Comparison of ENCODE assay signal across 33 cellular contexts in genomic region chr9:87704342-87704741, GRCh38.
"Had no signal": no experiment of that assay in that cellular context is flagged by ENCODE, and none has a peak within 500 bp of the region (broad histone marks: within the 10 kb centered on the region; RNA-seq: fewer than 3 reads in every experiment).

No MANE protein-coding gene starts in this region.

- H3K27ac Mint-ChIP-seq: activated naive CD4-positive, alpha-beta T cell treated with anti-CD3 and anti-CD28 coated beads for 36 hours; activated naive CD8-positive, alpha-beta T cell treated with anti-CD3 and anti-CD28 coated beads for 36 hours; activated T-helper 1 cell treated with anti-CD3 and anti-CD28 coated beads, Interleukin-12 subunit alpha, Interleukin-12 subunit beta, Interleukin-2, Interleukin-4 antibody, amounts not matched to agents 30 ng/mL and 10 ng/mL and 1 ng/mL, durations not matched to agents 14 hours and 24 hours and 36 hours; immature natural killer cell; stimulated activated memory B cell treated with anti-CD40 and anti-IgM and Interleukin-4, amounts not matched to agents 10 μg/mL and 1 μg/mL and 100 μg/mL, for 72 hours; T-helper 2 cell treated with Interferon-gamma antibody and Interleukin-4, amounts not matched to agents 5 μg/mL and 100 μg/mL, for 36 hours had no signal

- H3K4me1 ChIP-seq: gastrocnemius medialis, prostate gland, thyroid gland had no signal

- H3K4me1 Mint-ChIP-seq: immature natural killer cell; stimulated activated memory B cell treated with anti-CD40 and anti-IgM and Interleukin-4, amounts not matched to agents 10 μg/mL and 1 μg/mL and 100 μg/mL, for 72 hours had no signal

- H3K27me3 ChIP-seq: adrenal gland, brain microvascular endothelial cell, dorsolateral prefrontal cortex, gastrocnemius medialis, neutrophil, ovary, thyroid gland had no signal

- H3K27me3 Mint-ChIP-seq: activated naive CD8-positive, alpha-beta T cell treated with anti-CD3 and anti-CD28 coated beads for 36 hours; stimulated activated memory B cell treated with anti-CD40 and anti-IgM and Interleukin-4, amounts not matched to agents 10 μg/mL and 1 μg/mL and 100 μg/mL, for 72 hours had no signal

- H3K9me3 Mint-ChIP-seq: activated naive CD4-positive, alpha-beta T cell treated with anti-CD3 and anti-CD28 coated beads for 36 hours; activated naive CD8-positive, alpha-beta T cell treated with anti-CD3 and anti-CD28 coated beads for 36 hours; activated T-helper 1 cell treated with anti-CD3 and anti-CD28 coated beads, Interleukin-12 subunit alpha, Interleukin-12 subunit beta, Interleukin-2, Interleukin-4 antibody, amounts not matched to agents 30 ng/mL and 10 ng/mL and 1 ng/mL, durations not matched to agents 14 hours and 24 hours and 36 hours; immature natural killer cell; nephron; stimulated activated memory B cell treated with anti-CD40 and anti-IgM and Interleukin-4, amounts not matched to agents 10 μg/mL and 1 μg/mL and 100 μg/mL, for 72 hours; stimulated activated naive CD8-positive, alpha-beta T cell treated with anti-CD3 and anti-CD28 coated beads, Interleukin-15, amount 100 ng/mL, for 72 hours; T-helper 2 cell treated with Interferon-gamma antibody and Interleukin-4, amounts not matched to agents 5 μg/mL and 100 μg/mL, for 36 hours had no signal

- H3K36me3 Mint-ChIP-seq: activated naive CD8-positive, alpha-beta T cell treated with anti-CD3 and anti-CD28 coated beads for 36 hours; stimulated activated memory B cell treated with anti-CD40 and anti-IgM and Interleukin-4, amounts not matched to agents 10 μg/mL and 1 μg/mL and 100 μg/mL, for 72 hours had no signal

- H3K4me3 Mint-ChIP-seq: activated naive CD4-positive, alpha-beta T cell treated with anti-CD3 and anti-CD28 coated beads for 36 hours; activated naive CD8-positive, alpha-beta T cell treated with anti-CD3 and anti-CD28 coated beads for 36 hours; activated T-helper 1 cell treated with anti-CD3 and anti-CD28 coated beads, Interleukin-12 subunit alpha, Interleukin-12 subunit beta, Interleukin-2, Interleukin-4 antibody, amounts not matched to agents 30 ng/mL and 10 ng/mL and 1 ng/mL, durations not matched to agents 14 hours and 24 hours and 36 hours; immature natural killer cell; nephron; stimulated activated memory B cell treated with anti-CD40 and anti-IgM and Interleukin-4, amounts not matched to agents 10 μg/mL and 1 μg/mL and 100 μg/mL, for 72 hours; stimulated activated naive CD8-positive, alpha-beta T cell treated with anti-CD3 and anti-CD28 coated beads, Interleukin-15, amount 100 ng/mL, for 72 hours; T-helper 2 cell treated with Interferon-gamma antibody and Interleukin-4, amounts not matched to agents 5 μg/mL and 100 μg/mL, for 36 hours had no signal

- H3K27ac ChIP-seq: adrenal gland, brain microvascular endothelial cell, coronary artery, gastrocnemius medialis, lower lobe of right lung, neutrophil, prostate gland, skin epidermis, thyroid gland had no signal

- DNase-seq: activated CD4-positive, alpha-beta T cell treated with anti-CD3 and anti-CD28 coated beads for 48 hours; activated CD4-positive, alpha-beta T cell treated with anti-CD3 and anti-CD28 coated beads, Interleukin-2, amount 50 U/mL, for 48 hours; activated CD8-positive, alpha-beta memory T cell treated with anti-CD3 and anti-CD28 coated beads for 24 hours; activated effector memory CD4-positive, alpha-beta T cell treated with anti-CD3 and anti-CD28 coated beads, Interleukin-2, amount 50 U/mL, for 16 hours; activated naive CD4-positive, alpha-beta T cell treated with anti-CD3 and anti-CD28 coated beads for 36 hours; activated naive CD8-positive, alpha-beta T cell treated with anti-CD3 and anti-CD28 coated beads for 36 hours; adrenal gland; brain microvascular endothelial cell; dorsolateral prefrontal cortex; effector memory CD4-positive, alpha-beta T cell; erythroblast; gastrocnemius medialis; hypothalamus; immature natural killer cell; lower lobe of right lung; mesendoderm; ovary; retina; stimulated activated CD4-positive, alpha-beta T cell treated with anti-CD3 and anti-CD28 coated beads, Interleukin-1b, Interleukin-23, amount 100 ng/mL, for 48 hours; stimulated activated CD4-positive, alpha-beta T cell treated with anti-CD3 and anti-CD28 coated beads, Interleukin-4, amount 100 ng/mL, for 4 hours; stimulated activated CD8-positive, alpha-beta memory T cell treated with anti-CD3 and anti-CD28 coated beads, Interleukin-4, amount 100 ng/mL, for 48 hours; stimulated activated naive CD8-positive, alpha-beta T cell treated with anti-CD3 and anti-CD28 coated beads, Interleukin-15, amount 100 ng/mL, for 72 hours; T-helper 1 cell; thyroid gland had no signal

- H3K4me3 ChIP-seq: adrenal gland, coronary artery, dorsolateral prefrontal cortex, gastrocnemius medialis, lower lobe of right lung, ovary, prostate gland, skin epidermis, thyroid gland had no signal

- H3K36me3 ChIP-seq: brain microvascular endothelial cell, ovary, prostate gland had no signal

- H3K9me3 ChIP-seq: adrenal gland, gastrocnemius medialis, lower lobe of right lung, neutrophil, ovary, prostate gland, thyroid gland had no signal

- ATAC-seq: gastrocnemius medialis; lower lobe of right lung; sciatic nerve; stimulated activated memory B cell treated with anti-CD40 and anti-IgM and Interleukin-4, amounts not matched to agents 10 μg/mL and 1 μg/mL and 100 μg/mL, for 72 hours; stimulated activated naive CD8-positive, alpha-beta T cell treated with anti-CD3 and anti-CD28 coated beads, Interleukin-15, amount 100 ng/mL, for 72 hours had no signal
